Comparison of ENCODE assay signal across 8 cellular contexts in the genomic region with DNA sequence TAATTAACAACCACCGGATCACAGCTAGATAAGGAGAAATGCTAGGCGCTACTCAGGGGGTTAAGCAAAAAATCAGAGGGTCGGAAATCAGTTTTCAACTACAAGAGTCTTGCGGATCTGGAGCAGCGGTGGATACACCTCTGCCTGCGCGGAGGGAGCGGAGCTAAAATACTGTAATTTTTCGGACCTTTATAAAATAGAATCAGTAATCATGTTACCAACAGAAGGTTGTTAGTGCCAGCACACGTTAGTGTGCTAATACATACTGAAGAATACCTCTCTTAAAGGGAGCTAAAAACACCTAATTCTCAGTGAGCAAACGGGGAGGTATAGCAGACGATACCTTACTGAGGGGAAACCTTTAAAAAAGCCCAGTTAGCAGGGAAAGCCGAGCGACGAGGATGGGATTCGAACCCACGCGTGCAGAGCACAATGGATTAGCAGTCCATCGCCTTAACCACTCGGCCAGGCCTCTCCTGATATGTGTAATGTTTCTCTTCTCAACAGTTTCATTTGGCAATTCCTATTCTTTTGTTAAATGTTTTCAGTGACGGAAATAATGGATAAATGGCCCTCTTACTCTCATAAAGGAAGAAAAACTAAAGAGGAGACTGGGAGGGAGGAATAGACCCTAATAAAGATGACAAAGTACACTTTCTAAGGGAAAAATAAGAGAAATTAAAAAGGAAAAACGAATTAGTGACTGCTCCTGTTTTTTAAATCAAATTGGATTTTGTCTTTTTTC.
DNase-seq lines count a peak whose midpoint lies in the region; ATAC-seq and TF ChIP-seq lines count a peak whose summit lies in the region.

No MANE protein-coding gene starts in this region.

- H3K4me3 ChIP-seq in HUES48 (ENCODE audit: low read depth, low read length): peak overlapping the region; percentile 78
- H3K4me3 ChIP-seq in WI38 (ENCODE audit: low read depth, low read length): peak overlapping the region; percentile 59

- TF ChIP-seq POLR2A in GM18505 (IDR thresholded peaks at IDR 0.05; ENCODE audit: borderline replicate concordance, extremely low read depth, insufficient read depth, insufficient read length): peak; percentile 24

- TF ChIP-seq CTCF in WI38 (IDR thresholded peaks at IDR 0.05; ENCODE audit: low read depth, low read length): no peak

- no peaks in the 10 kb centered on the region for H3K9me3 ChIP-seq in HUES48 (ENCODE audit: control insufficient read depth, insufficient read depth, low read length)

- H3K9ac ChIP-seq in HUES48 (ENCODE audit: low read depth, low read length): peak overlapping the region; percentile 28; the same call in 1 of the 2 replicates

- H3K4me1 ChIP-seq in HUES48 (ENCODE audit: control insufficient read depth, insufficient read depth, low read length): 0 out of 2 replicates have a peak, but pooled peaks cover 3% of the 10 kb centered on the region

- H3K36me3 ChIP-seq in HUES48 (ENCODE audit: control insufficient read depth, insufficient read depth, low read length): no peaks in the 10 kb centered on the region

- ATAC-seq in GM18505 (IDR thresholded peaks at IDR 0.05; ENCODE audit: unreplicated experiment) (no peak), GM18873 (IDR thresholded peaks at IDR 0.05; ENCODE audit: low FRiP score, unreplicated experiment) (no peak)

- H3K27ac ChIP-seq in HUES48 (ENCODE audit: low read depth, low read length): no peak overlapping the region

- no peaks in the 10 kb centered on the region for H3K27me3 ChIP-seq in HUES48 (ENCODE audit: control insufficient read depth, insufficient read depth, low read length)

- peak; percentile 76 for DNase-seq in cerebellar cortex (ENCODE audit: low spot score)
- DNase-seq in kidney tubule cell (ENCODE audit: low spot score): peak; percentile 88
- peak; percentile 76 to 82 for DNase-seq in stimulated activated CD4-positive, alpha-beta T cell treated with anti-CD3 and anti-CD28 coated beads, Interleukin-2, amount 100 ng/mL, for 24 hours
- DNase-seq in AG08396 (ENCODE audit: low spot score): no peak
